3 cellular contexts compared by ENCODE assay signal in the genomic region with DNA sequence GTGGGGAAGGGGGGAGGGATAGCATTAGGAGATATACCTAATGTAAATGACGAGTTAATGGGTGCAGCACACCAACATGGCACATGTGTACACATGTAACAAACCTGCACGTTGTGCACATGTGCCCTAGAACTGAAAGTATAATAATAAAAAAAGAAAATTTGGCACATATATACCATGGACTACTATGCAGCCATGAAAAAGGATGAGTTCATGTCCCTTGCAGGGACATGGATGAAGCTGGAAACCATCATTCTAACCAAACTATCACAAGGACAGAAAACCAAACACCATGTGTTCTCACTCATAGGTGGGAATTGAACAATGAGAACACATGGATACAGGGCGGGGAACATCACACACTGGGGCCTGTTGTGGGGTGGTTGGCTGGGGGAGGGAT. TPM values are rescaled to one million over a fixed set of nuclear protein-coding genes. Genes with fewer than 3 reads are reported as not detected.
"Had no signal": no experiment of that assay in that cellular context is flagged by ENCODE, and none has a peak within 500 bp of the region (broad histone marks: within the 10 kb centered on the region; RNA-seq: fewer than 3 reads in every experiment).

No MANE protein-coding gene starts in this region.

RNA-seq across cellular contexts. Expression of a gene that starts 21.2 kb away (rescaled TPM):
- total RNA-seq: GM23248, H4, HFFc6 had no signal
- polyA plus RNA-seq: GM23248 had no signal
